Comparison of ENCODE assay signal across 7 cellular contexts in genomic region chr1:239987103-239987745, GRCh38.
A peak's percentile ranks its signal among the peaks of the same experiment; 100 is the strongest.
DNase-seq lines count a peak whose midpoint lies in the region; ATAC-seq and TF ChIP-seq lines count a peak whose summit lies in the region.

No MANE protein-coding gene starts in this region.

- H3K36me3 ChIP-seq in DOHH2 (ENCODE audit: control insufficient read depth, low read length) = no peaks in the 10 kb centered on the region
- H3K36me3 ChIP-seq in esophagus squamous epithelium = no peaks in the 10 kb centered on the region
- H3K36me3 ChIP-seq in prostate gland = no peaks in the 10 kb centered on the region

- H3K4me1 ChIP-seq in DOHH2 (ENCODE audit: control insufficient read depth, low read length) (no peaks in the 10 kb centered on the region), esophagus squamous epithelium (no peaks in the 10 kb centered on the region), prostate gland (replicated peaks) (no peaks in the 10 kb centered on the region)

- no peaks in the 10 kb centered on the region for H3F3A ChIP-seq in DOHH2 (ENCODE audit: control insufficient read depth, insufficient read depth)

- intact Hi-C loops in esophagus squamous epithelium (cut with DNase I) (no loop called here), prostate gland (cut with DNase I) (no loop called here)

- H3K27ac ChIP-seq in DOHH2 (ENCODE audit: low read depth, low read length) (no peak overlapping the region), esophagus squamous epithelium (no peak overlapping the region), prostate gland (no peak overlapping the region)

- no peaks in the 10 kb centered on the region for H3K9me2 ChIP-seq in DOHH2 (replicated peaks; ENCODE audit: control insufficient read depth, low read length)

- DNase-seq in SK-MEL-5 (ENCODE audit: low read depth, low spot score) = peak; percentile 65
- no peak for DNase-seq in esophagus squamous epithelium (lab: John Stamatoyannopoulos, UW)
- DNase-seq in prostate gland (ENCODE audit: low spot score) = no peak

- H3K27me3 ChIP-seq in DOHH2 (ENCODE audit: control insufficient read depth, low read length) (no peaks in the 10 kb centered on the region), esophagus squamous epithelium (no peaks in the 10 kb centered on the region), prostate gland (replicated peaks; ENCODE audit: insufficient read depth) (no peaks in the 10 kb centered on the region)

- in situ Hi-C loops in SK-MEL-5 (cut with HindIII; ENCODE audit: low pct_unique_long_range_greater_than_20kb, low sequenced_read_pairs) = no loop called here

- WGBS in esophagus squamous epithelium, 2 donors = 6 to 10% methylated on average over 2 of the region's 2 CpGs
- 2% methylated on average over 2 of the region's 2 CpGs for WGBS in prostate gland

- no peaks in the 10 kb centered on the region for H3K79me2 ChIP-seq in DOHH2 (ENCODE audit: control insufficient read depth, low read length)

- ATAC-seq in HG03095 (IDR thresholded peaks at IDR 0.05; ENCODE audit: unreplicated experiment) (peak; percentile 60), GM19452 (IDR thresholded peaks at IDR 0.05; ENCODE audit: unreplicated experiment) (no peak), GM19455 (IDR thresholded peaks at IDR 0.05; ENCODE audit: unreplicated experiment) (no peak)

- TF ChIP-seq POLR2A in esophagus squamous epithelium (IDR thresholded peaks at IDR 0.05) = no peak
- TF ChIP-seq POLR2A in prostate gland (IDR thresholded peaks at IDR 0.05) = no peak

- TF ChIP-seq CTCF in DOHH2 (IDR thresholded peaks at IDR 0.05; ENCODE audit: low read depth, low read length, poor library complexity, severe bottlenecking) (peak; percentile 56), esophagus squamous epithelium (IDR thresholded peaks at IDR 0.05) (peak in 4 of 6 experiments; percentile 40 to 76 (median 47)), prostate gland (IDR thresholded peaks at IDR 0.05) (peak in 3 of 4 experiments; percentile 36 to 51 (median 49))

- H4K20me1 ChIP-seq in DOHH2 (ENCODE audit: control insufficient read depth, insufficient read depth, low read depth, low read length) = no peaks in the 10 kb centered on the region

- H3K4me2 ChIP-seq in DOHH2 (ENCODE audit: low read length) = no peak overlapping the region

- H3K4me3 ChIP-seq in DOHH2 (ENCODE audit: low read length) (no peak overlapping the region), esophagus squamous epithelium (no peak overlapping the region), prostate gland (no peak overlapping the region)

- H3K9me3 ChIP-seq in DOHH2 (ENCODE audit: control insufficient read depth, insufficient read depth, low read length) (peaks cover 22% of the 10 kb centered on the region; the same call in 1 of the 2 replicates), esophagus squamous epithelium (peaks cover 0 to 6% (median 0%) of the 10 kb centered on the region in 3 donors), prostate gland (no peaks in the 10 kb centered on the region)
